ENCODE assay signal across 22 cellular contexts in the genomic region with DNA sequence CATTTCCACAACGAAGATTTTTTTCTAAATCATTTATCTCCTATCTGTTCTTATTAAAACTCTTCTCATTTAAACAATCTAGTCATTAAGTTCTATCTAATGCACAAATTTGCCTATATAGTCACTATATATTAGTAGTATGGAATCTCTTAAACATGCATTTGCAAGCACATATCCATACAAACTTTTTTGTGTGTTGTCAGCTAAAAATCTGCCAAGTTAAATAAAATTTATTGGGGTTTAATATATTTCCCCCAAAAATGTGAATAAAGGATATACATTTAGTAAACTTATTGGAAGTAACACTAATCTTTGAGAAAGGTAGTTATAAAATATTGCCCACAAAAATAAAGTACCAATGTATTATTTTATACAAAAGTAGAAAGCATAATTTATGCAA. TPM values are rescaled to one million over a fixed set of nuclear protein-coding genes. Genes with fewer than 3 reads are reported as not detected.
DNase-seq lines count a peak whose midpoint lies in the region; ATAC-seq, FAIRE-seq and TF ChIP-seq lines count a peak whose summit lies in the region.
"Had no signal": no experiment of that assay in that cellular context is flagged by ENCODE, and none has a peak within 500 bp of the region (broad histone marks: within the 10 kb centered on the region; RNA-seq: fewer than 3 reads in every experiment).

No MANE protein-coding gene starts in this region.

- no peak for ATAC-seq in IMR-90 (ENCODE audit: low read depth)
- ATAC-seq in stimulated activated effector memory CD8-positive, alpha-beta T cell treated with anti-CD3 and anti-CD28 coated beads, Interleukin-12 subunit alpha, Interleukin-12 subunit beta, amount 100 ng/mL, for 72 hours: no peak
- no peak for ATAC-seq in mucosa of descending colon
- ATAC-seq: CD8-positive, alpha-beta T cell had no signal

- no peaks in the 10 kb centered on the region for H3K79me1 ChIP-seq in IMR-90 (ENCODE audit: low read depth in 1 of 2, low read length in 2 of 2)

- no peak for TF ChIP-seq RAD21 in IMR-90 (IDR thresholded peaks at IDR 0.05; ENCODE audit: low read length)

- TF ChIP-seq POLR2A in breast epithelium (IDR thresholded peaks at IDR 0.05) (no peak), IMR-90 (IDR thresholded peaks at IDR 0.05; ENCODE audit: low read depth, low read length) (no peak)

- H3K9ac ChIP-seq in IMR-90 (ENCODE audit: low read depth, low read length): no peak overlapping the region
- H3K9ac ChIP-seq: BLaER1 treated with 17β-estradiol and CSF1 and Interleukin-3, amounts not matched to agents 10 nM and 100 nM had no signal

- no peak overlapping the region for H3K56ac ChIP-seq in IMR-90 (ENCODE audit: extremely low read depth, insufficient read depth, low read length)

- H3K4me3 ChIP-seq in breast epithelium: no peak overlapping the region
- no peak overlapping the region for H3K4me3 ChIP-seq in IMR-90 (ENCODE audit: insufficient read depth, low read depth, low read length)
- H3K4me3 ChIP-seq in mucosa of descending colon: no peak overlapping the region
- H3K4me3 ChIP-seq: BLaER1 treated with 17β-estradiol and CSF1 and Interleukin-3, amounts not matched to agents 10 nM and 100 nM had no signal

- no peak overlapping the region for H2AFZ ChIP-seq in IMR-90 (replicated peaks; ENCODE audit: low read length, poor library complexity)

- H3K4me1 ChIP-seq in breast epithelium: no peaks in the 10 kb centered on the region
- H3K4me1 ChIP-seq in IMR-90 (ENCODE audit: control insufficient read depth, insufficient read depth, low read length): no peaks in the 10 kb centered on the region
- H3K4me1 ChIP-seq in mucosa of descending colon (ENCODE audit: low read depth): no peaks in the 10 kb centered on the region
- H3K4me1 ChIP-seq: BLaER1 treated with 17β-estradiol and CSF1 and Interleukin-3, amounts not matched to agents 10 nM and 100 nM had no signal

- H3K4me2 ChIP-seq in IMR-90 (ENCODE audit: low read depth, low read length): no peak overlapping the region
- H3K4me2 ChIP-seq: BLaER1 treated with 17β-estradiol and CSF1 and Interleukin-3, amounts not matched to agents 10 nM and 100 nM had no signal

- peak overlapping the region; percentile 46 for H3K27ac Mint-ChIP-seq in MCF 10A (ENCODE audit: low read depth, unreplicated experiment)
- peak overlapping the region; percentile 32 for H3K27ac Mint-ChIP-seq in stimulated activated effector memory CD8-positive, alpha-beta T cell treated with anti-CD3 and anti-CD28 coated beads, Interleukin-12 subunit alpha, Interleukin-12 subunit beta, amount 100 ng/mL, for 72 hours
- H3K27ac Mint-ChIP-seq: B cell; CD4-positive, alpha-beta T cell; CD8-positive, alpha-beta T cell had no signal

- no peak overlapping the region for H2BK15ac ChIP-seq in IMR-90 (ENCODE audit: low read depth, low read length)

- H3K18ac ChIP-seq in IMR-90 (ENCODE audit: low read depth, low read length): no peak overlapping the region

- H3K4me3 Mint-ChIP-seq in MCF 10A (ENCODE audit: unreplicated experiment): no peak overlapping the region
- H3K4me3 Mint-ChIP-seq in stimulated activated effector memory CD8-positive, alpha-beta T cell treated with anti-CD3 and anti-CD28 coated beads, Interleukin-12 subunit alpha, Interleukin-12 subunit beta, amount 100 ng/mL, for 72 hours: no peak overlapping the region
- H3K4me3 Mint-ChIP-seq: B cell; CD4-positive, alpha-beta T cell; CD8-positive, alpha-beta T cell had no signal

- no peak overlapping the region for H2BK120ac ChIP-seq in IMR-90 (ENCODE audit: low read depth, low read length)

- no peak overlapping the region for H3K14ac ChIP-seq in IMR-90 (replicated peaks; ENCODE audit: low read depth, low read length)

- CTCF ChIA-PET in MCF 10A (lab: Yijun Ruan, JAX) (interaction anchor here (1.2 kb wide), 1 partner anchor 577 kb away, joined by 3 read pairs; no protein-coding TSS in a partner anchor), IMR-90 (lab: Yijun Ruan, JAX) (interaction anchor here (0.6 to 1.8 kb wide), 3 partner anchors 46 to 630 kb away, joined by 3 to 4 read pairs (median 3); no protein-coding TSS in a partner anchor)

- dilution Hi-C loops in IMR-90 (cut with HindIII; ENCODE audit: low sequenced_read_pairs, unreplicated experiment): no loop called here

- H3K9me3 ChIP-seq in breast epithelium (no peaks in the 10 kb centered on the region), IMR-90 (ENCODE audit: control insufficient read depth, insufficient read depth, low read length) (no peaks in the 10 kb centered on the region), mucosa of descending colon (no peaks in the 10 kb centered on the region)
- H3K9me3 ChIP-seq: BLaER1 treated with 17β-estradiol and CSF1 and Interleukin-3, amounts not matched to agents 10 nM and 100 nM; Caco-2 had no signal

- H4K20me1 ChIP-seq in IMR-90 (ENCODE audit: insufficient read depth, low read length): no peaks in the 10 kb centered on the region

- H2AK9ac ChIP-seq in IMR-90 (replicated peaks; ENCODE audit: low read depth, low read length, poor library complexity): no peak overlapping the region

- no peak for TF ChIP-seq CTCF in MCF 10A (IDR thresholded peaks at IDR 0.05; ENCODE audit: unreplicated experiment)
- TF ChIP-seq CTCF in breast epithelium (IDR thresholded peaks at IDR 0.05): no peak
- no peak for TF ChIP-seq CTCF in IMR-90 (conservative IDR thresholded peaks at IDR 0.05; ENCODE audit: low read depth, low read length)
- no peak for TF ChIP-seq CTCF in mucosa of descending colon (IDR thresholded peaks at IDR 0.05)

- no peak overlapping the region for H2AK5ac ChIP-seq in IMR-90 (ENCODE audit: low read depth, low read length)

- no peak for DNase-seq in MCF 10A (ENCODE audit: unreplicated experiment)
- no peak for DNase-seq in breast epithelium (ENCODE audit: low spot score in 2 of 2)
- no peak for DNase-seq in IMR-90
- no peak for DNase-seq in stimulated activated effector memory CD8-positive, alpha-beta T cell treated with anti-CD3 and anti-CD28 coated beads, Interleukin-12 subunit alpha, Interleukin-12 subunit beta, amount 100 ng/mL, for 72 hours (ENCODE audit: low spot score in 2 of 2)
- no peak for DNase-seq in mucosa of descending colon
- no peak for DNase-seq in inferior parietal cortex (ENCODE audit: extremely low spot score)
- DNase-seq: AML-193; Caco-2; Calu3; CD4-positive, alpha-beta T cell; CD8-positive, alpha-beta T cell; DMS79 treated with DMSO at 0.1 percent for 48 hours; GF-D8 had no signal

- H3K27me3 ChIP-seq in breast epithelium: no peaks in the 10 kb centered on the region
- no peaks in the 10 kb centered on the region for H3K27me3 ChIP-seq in IMR-90 (ENCODE audit: control insufficient read depth, insufficient read depth, low read length)
- H3K27me3 ChIP-seq: BLaER1 treated with 17β-estradiol and CSF1 and Interleukin-3, amounts not matched to agents 10 nM and 100 nM had no signal

- no peaks in the 10 kb centered on the region for H3K9me3 Mint-ChIP-seq in MCF 10A (ENCODE audit: unreplicated experiment)
- no peaks in the 10 kb centered on the region for H3K9me3 Mint-ChIP-seq in stimulated activated effector memory CD8-positive, alpha-beta T cell treated with anti-CD3 and anti-CD28 coated beads, Interleukin-12 subunit alpha, Interleukin-12 subunit beta, amount 100 ng/mL, for 72 hours
- H3K9me3 Mint-ChIP-seq: CD4-positive, alpha-beta T cell; CD8-positive, alpha-beta T cell had no signal

- BruUV-seq in MCF 10A (replicated peaks; lab: Mats Ljungman, UMichigan) (no TSS peak), IMR-90 (replicated peaks; lab: Mats Ljungman, UMichigan) (no TSS peak)

- H3K4ac ChIP-seq in IMR-90 (ENCODE audit: low read depth, low read length): no peak overlapping the region

- H3K27ac ChIP-seq in breast epithelium: no peak overlapping the region
- H3K27ac ChIP-seq in IMR-90 (ENCODE audit: insufficient read depth, low read length): no peak overlapping the region
- H3K27ac ChIP-seq: 22Rv1; BLaER1 treated with 17β-estradiol and CSF1 and Interleukin-3, amounts not matched to agents 10 nM and 100 nM; C4-2B had no signal

- H3K36me3 ChIP-seq in breast epithelium (no peaks in the 10 kb centered on the region), IMR-90 (ENCODE audit: control insufficient read depth, insufficient read depth, low read length) (no peaks in the 10 kb centered on the region; the same call in 1 of the 2 replicates), mucosa of descending colon (ENCODE audit: low read depth) (no peaks in the 10 kb centered on the region)

- intact Hi-C loops in MCF 10A (cut with micrococcal nuclease) (loop anchor here (10.0 kb wide), 1 partner anchor 488 kb away; no protein-coding TSS in a partner anchor), breast epithelium (cut with DNase I; ENCODE audit: low total_unique reads) (no loop called here), IMR-90 (cut with micrococcal nuclease) (loop anchor here (5.0 kb wide), 2 partner anchors 40 to 165 kb away; partner anchors contain the start of gene RELN), mucosa of descending colon (cut with DNase I, micrococcal nuclease) (no loop called here)

- no peaks in the 10 kb centered on the region for H3K4me1 Mint-ChIP-seq in MCF 10A (ENCODE audit: insufficient read depth, unreplicated experiment)
- H3K4me1 Mint-ChIP-seq in stimulated activated effector memory CD8-positive, alpha-beta T cell treated with anti-CD3 and anti-CD28 coated beads, Interleukin-12 subunit alpha, Interleukin-12 subunit beta, amount 100 ng/mL, for 72 hours: no peaks in the 10 kb centered on the region
- H3K4me1 Mint-ChIP-seq: B cell had no signal

- H3K36me3 Mint-ChIP-seq in MCF 10A (ENCODE audit: insufficient read depth, unreplicated experiment): peaks cover 10% of the 10 kb centered on the region
- H3K36me3 Mint-ChIP-seq in stimulated activated effector memory CD8-positive, alpha-beta T cell treated with anti-CD3 and anti-CD28 coated beads, Interleukin-12 subunit alpha, Interleukin-12 subunit beta, amount 100 ng/mL, for 72 hours: peaks cover 5% of the 10 kb centered on the region

- no peaks in the 10 kb centered on the region for H3K9me1 ChIP-seq in IMR-90 (ENCODE audit: insufficient read depth, low read length)

- H4K5ac ChIP-seq in IMR-90 (ENCODE audit: low read depth, low read length): no peak overlapping the region

- H3K27me3 Mint-ChIP-seq in MCF 10A (ENCODE audit: insufficient read depth, unreplicated experiment): no peaks in the 10 kb centered on the region
- H3K27me3 Mint-ChIP-seq: B cell; CD4-positive, alpha-beta T cell had no signal

- no peak overlapping the region for H2BK20ac ChIP-seq in IMR-90 (ENCODE audit: low read depth, low read length)

- H4K91ac ChIP-seq in IMR-90 (ENCODE audit: insufficient read depth, low read depth, low read length): no peak overlapping the region

- no CpG with 5 or more reads among the region's 1 CpG for WGBS in IMR-90 (ENCODE audit: extremely low coverage in 2 of 2, insufficient read length in 1 of 2), 2 experiments

- H4K8ac ChIP-seq in IMR-90 (ENCODE audit: low read depth in 2 of 2, low read length in 2 of 2): no peak overlapping the region

- H2BK5ac ChIP-seq in IMR-90 (ENCODE audit: low read depth, low read length, poor library complexity, severe bottlenecking): no peak overlapping the region

- no peak overlapping the region for H3K23ac ChIP-seq in IMR-90 (ENCODE audit: low read depth, low read length)

- peak; percentile 51 for FAIRE-seq in A204.1 (lab: Jason Lieb, UNC)
- FAIRE-seq: D721Med, G401.6, GM12891, GM19239 had no signal

- POLR2A ChIA-PET in MCF 10A (lab: Yijun Ruan, JAX) (no interaction called here), IMR-90 (lab: Charles Lee; ENCODE audit: unreplicated experiment) (no interaction called here)

- in situ Hi-C loops in IMR-90 (cut with MboI; ENCODE audit: low sequenced_read_pairs): no loop called here

RNA-seq across cellular contexts. Expression of gene ORC5, which starts 55.3 kb away (rescaled TPM):
- total RNA-seq in MCF 10A (2022) (25.4 and 34.1 TPM in 2 replicates), breast epithelium (10 to 100 TPM; 13.3 to 29.9 (median 26.5) TPM), IMR-90 (2012; rRNA removed) (18.8 and 27.8 TPM in 2 replicates), mucosa of descending colon (10 to 100 TPM; 14.9 to 17.6 (median 15.5) TPM)
- 6.5 and 7.9 TPM in 2 replicates for polyA plus RNA-seq in IMR-90 (2012; rRNA removed)
- 1.2 and 1.7 TPM in 2 replicates for polyA plus RNA-seq in IMR-90 (2012; cell fraction: cytosol; rRNA removed)
- polyA plus RNA-seq in IMR-90 (2012; cell fraction: nucleus; rRNA removed; ENCODE audit: low replicate concordance): 0.65 and 2.9 TPM in 2 replicates

Comparison
In these comparisons a context has a peak if more than half of its experiments do, and no peak if none do; other contexts are left out.
1. intact Hi-C loops: an anchor here in MCF 10A (10.0 kb wide) and IMR-90 (5.0 kb wide); none called in breast epithelium and mucosa of descending colon.